In genomic region chr20:57092900-57093238, GRCh38 we compare ENCODE assay signal across 21 cellular contexts.
DNase-seq lines count a peak whose midpoint lies in the region; ATAC-seq, FAIRE-seq and TF ChIP-seq lines count a peak whose summit lies in the region.
"Had no signal": no experiment of that assay in that cellular context is flagged by ENCODE, and none has a peak within 500 bp of the region (broad histone marks: within the 10 kb centered on the region; RNA-seq: fewer than 3 reads in every experiment).

No MANE protein-coding gene starts in this region.

- H4K91ac ChIP-seq in neuronal stem cell (ENCODE audit: low read depth, low read length, poor library complexity): no peak overlapping the region

- H3K36me3 ChIP-seq in kidney (ENCODE audit: control insufficient read depth in 1 of 2, insufficient read depth in 2 of 2, low read length in 2 of 2) (no peaks in the 10 kb centered on the region), neuronal stem cell (replicated peaks in 1 of 2; ENCODE audit: control insufficient read depth in 2 of 2, insufficient read depth in 2 of 2, low read length in 2 of 2) (no peaks in the 10 kb centered on the region)
- H3K36me3 ChIP-seq: BLaER1 had no signal

- H3K4ac ChIP-seq in neuronal stem cell (ENCODE audit: low read length): no peak overlapping the region

- no peak overlapping the region for H2BK12ac ChIP-seq in neuronal stem cell (ENCODE audit: low read length)

- no peak overlapping the region for H3K18ac ChIP-seq in neuronal stem cell (ENCODE audit: low read length)

- H2BK5ac ChIP-seq in neuronal stem cell (ENCODE audit: low read length): no peak overlapping the region

- peak overlapping the region; percentile 83 for H2AFZ ChIP-seq in neuronal stem cell (ENCODE audit: low read length)
- H2AFZ ChIP-seq: GM23248 had no signal

- ATAC-seq in Right ventricle myocardium inferior (no peak), left ventricle myocardium superior (no peak)

- H2BK15ac ChIP-seq in neuronal stem cell (ENCODE audit: low read length): no peak overlapping the region

- peak; percentile 63 for DNase-seq in Right ventricle myocardium inferior (ENCODE audit: missing footprints)
- no peak for DNase-seq in left ventricle myocardium superior
- peak; percentile 46 for DNase-seq in kidney
- no peak for DNase-seq in neuronal stem cell (ENCODE audit: low spot score)
- DNase-seq in activated T-cell treated with anti-CD3 and anti-CD28 coated beads, Interleukin-2, amount 50 U/mL, for 1 hour: no peak
- DNase-seq in effector CD8-positive, alpha-beta T cell (lab: John Stamatoyannopoulos, UW): no peak
- DNase-seq in NCI-H1436 (lab: John Stamatoyannopoulos, UW): no peak
- DNase-seq: CD4-positive, CD25-positive, alpha-beta regulatory T cell; DMS153; DND-41; GM23248; H7; HCEC 1CT had no signal

- intact Hi-C loops in Right ventricle myocardium inferior (cut with DNase I) (loop anchor here (5.0 kb wide), 3 partner anchors 69 to 234 kb away; partner anchors contain the start of gene SPO11), left ventricle myocardium superior (cut with micrococcal nuclease) (no loop called here), kidney (cut with DNase I) (loop anchor here (5.0 kb wide), 1 partner anchor 254 kb away; no protein-coding TSS in a partner anchor)

- H3K9ac ChIP-seq in kidney (ENCODE audit: low read length in 2 of 2) (no peak overlapping the region), neuronal stem cell (ENCODE audit: low read depth, low read length, poor library complexity) (no peak overlapping the region)
- H3K9ac ChIP-seq: BLaER1, GM23248 had no signal

- H3K27ac ChIP-seq in kidney (ENCODE audit: low read depth in 2 of 2, low read length in 2 of 2) (no peak overlapping the region), neuronal stem cell (replicated peaks; ENCODE audit: low read length) (no peak overlapping the region)
- H3K27ac ChIP-seq: 22Rv1, BLaER1, C4-2B, GM23248 had no signal

- no peak overlapping the region for H3K4me2 ChIP-seq in neuronal stem cell (ENCODE audit: insufficient read depth, low read length, poor library complexity, severe bottlenecking)

- H3K9me3 ChIP-seq in kidney (ENCODE audit: control insufficient read depth in 1 of 2, low read length in 2 of 2) (no peaks in the 10 kb centered on the region), neuronal stem cell (replicated peaks in 1 of 2; ENCODE audit: control insufficient read depth in 2 of 2, insufficient read depth in 1 of 2, low read depth in 1 of 2, low read length in 2 of 2) (no peaks in the 10 kb centered on the region)
- H3K9me3 ChIP-seq: BLaER1, Caco-2 had no signal

- TF ChIP-seq CTCF in kidney (IDR thresholded peaks at IDR 0.05; ENCODE audit: borderline replicate concordance, extremely low read depth, insufficient read depth): no peak

- no peak overlapping the region for H4K8ac ChIP-seq in neuronal stem cell (ENCODE audit: low read depth, low read length)

- no peak for FAIRE-seq in kidney (lab: Jason Lieb, UNC)
- FAIRE-seq: A204.1, G401.6, GM12892, H1 had no signal

- H2BK120ac ChIP-seq in neuronal stem cell (ENCODE audit: low read depth, low read length): peak overlapping the region; percentile 25

- H3K23ac ChIP-seq in neuronal stem cell (ENCODE audit: low read depth, low read length, poor library complexity): peak overlapping the region; percentile 23

- no peaks in the 10 kb centered on the region for H3K79me1 ChIP-seq in neuronal stem cell (ENCODE audit: low read depth, low read length)

- H3K14ac ChIP-seq in neuronal stem cell (ENCODE audit: low read length): no peak overlapping the region

- H3K27me3 ChIP-seq in neuronal stem cell (ENCODE audit: control insufficient read depth in 3 of 3, insufficient read depth in 3 of 3, low read depth in 1 of 3, low read length in 3 of 3): peaks cover 0 to 10% (median 3%) of the 10 kb centered on the region in 3 experiments
- H3K27me3 ChIP-seq: BLaER1 had no signal

- H3K4me1 ChIP-seq in kidney (ENCODE audit: control insufficient read depth in 1 of 2, insufficient read depth in 1 of 2, low read depth in 1 of 2, low read length in 2 of 2) (no peaks in the 10 kb centered on the region), neuronal stem cell (ENCODE audit: control insufficient read depth in 2 of 2, insufficient read depth in 1 of 2, low read depth in 1 of 2, low read length in 2 of 2) (peaks cover 7 to 9% of the 10 kb centered on the region in 2 donors)

- H3K4me3 ChIP-seq in kidney (ENCODE audit: low read length in 2 of 2) (no peak overlapping the region), neuronal stem cell (ENCODE audit: low read length in 2 of 2) (no peak overlapping the region)
- H3K4me3 ChIP-seq: BLaER1, GM23248 had no signal

- WGBS in neuronal stem cell (ENCODE audit: extremely low coverage in 2 of 2, insufficient read length in 2 of 2, insufficient replicate concordance in 1 of 2), 2 donors: no CpG with 5 or more reads among the region's 13 CpGs

- H2AK5ac ChIP-seq in neuronal stem cell (ENCODE audit: low read depth, low read length): peak overlapping the region; percentile 64

Comparison
In these comparisons a context has a peak if more than half of its experiments do, and no peak if none do; other contexts are left out.
1. DNase-seq: peak in Right ventricle myocardium inferior (single experiment) and kidney (single experiment); none in left ventricle myocardium superior (single experiment), neuronal stem cell (single experiment), activated T-cell treated with anti-CD3 and anti-CD28 coated beads, Interleukin-2, amount 50 U/mL, for 1 hour (single experiment), effector CD8-positive, alpha-beta T cell (single experiment) and NCI-H1436 (single experiment).